13 cellular contexts compared by ENCODE assay signal in genomic region chr14:65134651-65135579, GRCh38. TPM values are rescaled to one million over a fixed set of nuclear protein-coding genes. Genes with fewer than 3 reads are reported as not detected.
A peak's percentile ranks its signal among the peaks of the same experiment; 100 is the strongest.
DNase-seq lines count a peak whose midpoint lies in the region; ATAC-seq and TF ChIP-seq lines count a peak whose summit lies in the region.
"Had no signal": no experiment of that assay in that cellular context is flagged by ENCODE, and none has a peak within 500 bp of the region (broad histone marks: within the 10 kb centered on the region; RNA-seq: fewer than 3 reads in every experiment).

No MANE protein-coding gene starts in this region.

- no peak overlapping the region for H2BK120ac ChIP-seq in mesendoderm (ENCODE audit: low read depth, low read length)

- no peaks in the 10 kb centered on the region for H3K27me3 Mint-ChIP-seq in CD4-positive, alpha-beta T cell

- no peaks in the 10 kb centered on the region for H3K79me2 ChIP-seq in mesendoderm (ENCODE audit: control insufficient read depth, insufficient read depth, low read length)

- no peak overlapping the region for H3K4me2 ChIP-seq in mesendoderm (ENCODE audit: low read length)

- no peak overlapping the region for H4K5ac ChIP-seq in mesendoderm (ENCODE audit: low read length)

- H3K27me3 ChIP-seq in CD4-positive, alpha-beta T cell (ENCODE audit: control insufficient read depth, insufficient read depth, low read length) = no peaks in the 10 kb centered on the region
- no peaks in the 10 kb centered on the region for H3K27me3 ChIP-seq in lower lobe of right lung (ENCODE audit: low read depth)
- H3K27me3 ChIP-seq in mesendoderm (ENCODE audit: insufficient read depth, low read length, poor library complexity) = no peaks in the 10 kb centered on the region

- H3K4me3 Mint-ChIP-seq in CD4-positive, alpha-beta T cell = no peak overlapping the region

- no peak for TF ChIP-seq CTCF in CD4-positive, alpha-beta T cell (IDR thresholded peaks at IDR 0.05)
- no peak for TF ChIP-seq CTCF in lower lobe of right lung (IDR thresholded peaks at IDR 0.05)

- no peak overlapping the region for H2AK5ac ChIP-seq in mesendoderm (ENCODE audit: low read length)

- POLR2A ChIA-PET in CD4-positive, alpha-beta T cell (lab: Charles Lee) = interaction anchor here (0.7 kb wide), 1 partner anchor 356 kb away, joined by 3 read pairs; no protein-coding TSS in a partner anchor

- no peak overlapping the region for H3K4ac ChIP-seq in mesendoderm (ENCODE audit: low read depth, low read length)

- no peak overlapping the region for H3K9ac ChIP-seq in mesendoderm (ENCODE audit: low read length)

- intact Hi-C loops in CD4-positive, alpha-beta T cell (cut with DNase I, micrococcal nuclease) = no loop called here
- intact Hi-C loops in lower lobe of right lung (cut with DNase I) = no loop called here

- peaks cover 5% of the 10 kb centered on the region for H3K4me1 Mint-ChIP-seq in CD4-positive, alpha-beta T cell (ENCODE audit: low read depth)

- H3K36me3 Mint-ChIP-seq in CD4-positive, alpha-beta T cell (ENCODE audit: low read depth) = no peaks in the 10 kb centered on the region

- WGBS in mesendoderm (ENCODE audit: extremely low coverage, insufficient coverage, low lambda C conversion rate) = no CpG with 5 or more reads among the region's 12 CpGs

- CTCF ChIA-PET in CD4-positive, alpha-beta T cell (lab: Charles Lee) = no interaction called here

- H3K4me3 ChIP-seq in lower lobe of right lung (no peak overlapping the region), mesendoderm (ENCODE audit: low read length) (no peak overlapping the region)

- no peaks in the 10 kb centered on the region for H3K9me3 ChIP-seq in CD4-positive, alpha-beta T cell (ENCODE audit: control insufficient read depth, low read length)
- no peaks in the 10 kb centered on the region for H3K9me3 ChIP-seq in lower lobe of right lung

- no peak overlapping the region for H3K18ac ChIP-seq in mesendoderm (ENCODE audit: low read length)

- H3K79me1 ChIP-seq in mesendoderm (ENCODE audit: low read length) = no peaks in the 10 kb centered on the region

- no peak overlapping the region for H3K27ac Mint-ChIP-seq in CD4-positive, alpha-beta T cell
- H3K27ac Mint-ChIP-seq: progenitor cell of endocrine pancreas had no signal

- H3K27ac ChIP-seq in CD4-positive, alpha-beta T cell (ENCODE audit: low read depth, low read length) = no peak overlapping the region
- H3K27ac ChIP-seq in lower lobe of right lung = no peak overlapping the region
- no peak overlapping the region for H3K27ac ChIP-seq in mesendoderm (ENCODE audit: low read depth, low read length)
- H3K27ac ChIP-seq: C4-2B had no signal

- no peak overlapping the region for H2BK15ac ChIP-seq in mesendoderm (replicated peaks; ENCODE audit: low read depth)

- H3K4me1 ChIP-seq in lower lobe of right lung (no peaks in the 10 kb centered on the region), mesendoderm (ENCODE audit: control insufficient read depth, low read depth, low read length) (no peaks in the 10 kb centered on the region)

- peak; percentile 24 for ATAC-seq in CD4-positive, alpha-beta T cell (ENCODE audit: poor library complexity)
- peak; percentile 9 to 29 for ATAC-seq in lower lobe of right lung

- H3K9me3 Mint-ChIP-seq in CD4-positive, alpha-beta T cell = no peaks in the 10 kb centered on the region

- no peak for DNase-seq in CD4-positive, alpha-beta T cell
- DNase-seq in EL (peak; percentile 20), RPMI8226 (peak; percentile 58), lower lobe of right lung (no peak), NCI-H1048 (lab: John Stamatoyannopoulos, UW) (no peak), dedifferentiated amniotic fluid mesenchymal stem cell (ENCODE audit: extremely low spot score) (no peak), mesendoderm (no peak)
- DNase-seq in stimulated activated CD4-positive, alpha-beta T cell treated with anti-CD3 and anti-CD28 coated beads, Interleukin-12 subunit alpha, Interleukin-12 subunit beta, amount 100 ng/mL, for 4 hours = no peak
- DNase-seq: KBM-7, midbrain, NCI-H446 had no signal

- H3K56ac ChIP-seq in mesendoderm (ENCODE audit: low read length) = no peak overlapping the region

- H3K36me3 ChIP-seq in lower lobe of right lung (no peaks in the 10 kb centered on the region), mesendoderm (ENCODE audit: control insufficient read depth, insufficient read depth, low read length) (no peaks in the 10 kb centered on the region)

- H4K8ac ChIP-seq in mesendoderm (ENCODE audit: low read depth, low read length) = no peak overlapping the region

- no peak overlapping the region for H2BK5ac ChIP-seq in mesendoderm (ENCODE audit: low read length)

- H3K23ac ChIP-seq in mesendoderm (ENCODE audit: low read length) = no peak overlapping the region

RNA-seq across cellular contexts. Expression of gene MAX, which starts 32.6 kb away (rescaled TPM):
- 100 to 1,000 TPM; 159 to 171 TPM for total RNA-seq in CD4-positive, alpha-beta T cell
- 105 TPM for total RNA-seq in lower lobe of right lung
- polyA plus RNA-seq in mesendoderm (2013, experiment 1 of 2) = 46.0 TPM
- 45.3 TPM for polyA plus RNA-seq in mesendoderm (2013, experiment 2 of 2)

Comparison
In these comparisons a context has a peak if more than half of its experiments do, and no peak if none do; other contexts are left out.
1. DNase-seq: peak in EL (single experiment) and RPMI8226 (single experiment); none in CD4-positive, alpha-beta T cell (0 of 10), lower lobe of right lung (single experiment), NCI-H1048 (single experiment), dedifferentiated amniotic fluid mesenchymal stem cell (single experiment), mesendoderm (single experiment) and stimulated activated CD4-positive, alpha-beta T cell treated with anti-CD3 and anti-CD28 coated beads, Interleukin-12 subunit alpha, Interleukin-12 subunit beta, amount 100 ng/mL, for 4 hours (single experiment).